In genomic region chr15:33135355-33135781, GRCh38 we compare ENCODE assay signal across 19 cellular contexts. TPM values are rescaled to one million over a fixed set of nuclear protein-coding genes. Genes with fewer than 3 reads are reported as not detected.
DNase-seq lines count a peak whose midpoint lies in the region; ATAC-seq and TF ChIP-seq lines count a peak whose summit lies in the region.
"Had no signal": no experiment of that assay in that cellular context is flagged by ENCODE, and none has a peak within 500 bp of the region (broad histone marks: within the 10 kb centered on the region; RNA-seq: fewer than 3 reads in every experiment).

No MANE protein-coding gene starts in this region.

- TF ChIP-seq POLR2A in thyroid gland (IDR thresholded peaks at IDR 0.05) (no peak), Peyer's patch (IDR thresholded peaks at IDR 0.05) (no peak)

- peak; percentile 59 for ATAC-seq in SK-N-SH treated with all-trans-retinoic acid at 6 μM for 48 hours
- ATAC-seq in HG03095 (IDR thresholded peaks at IDR 0.05; ENCODE audit: unreplicated experiment): no peak
- ATAC-seq: HCT116 had no signal

- no peak overlapping the region for H3K27ac Mint-ChIP-seq in endothelial cell (ENCODE audit: unreplicated experiment)
- H3K27ac Mint-ChIP-seq: CD4-positive, alpha-beta memory T cell had no signal

- H4K91ac ChIP-seq in mesenchymal stem cell (ENCODE audit: low read length): no peak overlapping the region

- H3K27ac ChIP-seq in mesenchymal stem cell (ENCODE audit: low read length, poor library complexity, severe bottlenecking) (no peak overlapping the region), thyroid gland (no peak overlapping the region), Peyer's patch (no peak overlapping the region)
- H3K27ac ChIP-seq: ascending aorta, ovary, WERI-Rb-1 had no signal

- H3K9me3 ChIP-seq in mesenchymal stem cell (ENCODE audit: control insufficient read depth, low read length) (no peaks in the 10 kb centered on the region), thyroid gland (no peaks in the 10 kb centered on the region), Peyer's patch (no peaks in the 10 kb centered on the region)
- H3K9me3 ChIP-seq: ascending aorta, ovary had no signal

- no peak overlapping the region for H3K23ac ChIP-seq in mesenchymal stem cell (ENCODE audit: low read length in 2 of 2)

- no peak overlapping the region for H2AFZ ChIP-seq in mesenchymal stem cell (ENCODE audit: low read depth, low read length)

- H3K4me1 ChIP-seq in mesenchymal stem cell (ENCODE audit: control insufficient read depth, insufficient read depth, low read depth, low read length) (peaks cover 2% of the 10 kb centered on the region), thyroid gland (peaks cover 9 to 23% of the 10 kb centered on the region in 2 donors), Peyer's patch (peaks cover 0 to 13% (median 0%) of the 10 kb centered on the region in 4 donors)
- H3K4me1 ChIP-seq: ascending aorta had no signal

- 83% methylated on average over 3 of the region's 5 CpGs for WGBS in mesenchymal stem cell
- WGBS in thyroid gland, 2 donors: 32 to 39% methylated on average over 5 of the region's 5 CpGs

- H2BK15ac ChIP-seq in mesenchymal stem cell (ENCODE audit: low read depth, poor library complexity, severe bottlenecking): no peak overlapping the region

- intact Hi-C loops in thyroid gland (cut with DNase I): no loop called here

- H3K4me3 ChIP-seq in fibroblast of mammary gland (ENCODE audit: control insufficient read depth, low read depth, low read length) (no peak overlapping the region), mesenchymal stem cell (ENCODE audit: insufficient read depth in 1 of 2, low read depth in 1 of 2, low read length in 2 of 2) (no peak overlapping the region), thyroid gland (replicated peaks in 1 of 3) (no peak overlapping the region), Peyer's patch (no peak overlapping the region)
- H3K4me3 ChIP-seq: ascending aorta, ovary had no signal

- H4K8ac ChIP-seq in mesenchymal stem cell (ENCODE audit: low read length): no peak overlapping the region

- no peak overlapping the region for H2BK120ac ChIP-seq in mesenchymal stem cell (ENCODE audit: low read depth, low read length)

- TF ChIP-seq CTCF in fibroblast of mammary gland (conservative IDR thresholded peaks at IDR 0.05; ENCODE audit: control insufficient read depth, insufficient read depth, low read depth, low read length): no peak
- no peak for TF ChIP-seq CTCF in thyroid gland (IDR thresholded peaks at IDR 0.05)
- TF ChIP-seq CTCF in endothelial cell (IDR thresholded peaks at IDR 0.05; ENCODE audit: unreplicated experiment): no peak
- no peak for TF ChIP-seq CTCF in Peyer's patch (IDR thresholded peaks at IDR 0.05)

- no peak overlapping the region for H2AK5ac ChIP-seq in mesenchymal stem cell (ENCODE audit: low read length, severe bottlenecking)

- H3K18ac ChIP-seq in mesenchymal stem cell (ENCODE audit: low read depth in 1 of 2, low read length in 2 of 2): no peak overlapping the region

- DNase-seq in fibroblast of mammary gland (ENCODE audit: low read depth) (peak; percentile 27), mesenchymal stem cell (no peak), thyroid gland (peak; percentile 45 to 63), NCI-H2107 (lab: John Stamatoyannopoulos, UW) (no peak), endothelial cell (ENCODE audit: low spot score) (no peak), Peyer's patch (no peak)
- DNase-seq: activated CD8-positive, alpha-beta memory T cell treated with anti-CD3 and anti-CD28 coated beads for 24 hours; activated effector memory CD4-positive, alpha-beta T cell treated with anti-CD3 and anti-CD28 coated beads, Interleukin-2, amount 50 U/mL, for 16 hours; CD4-positive, alpha-beta memory T cell; EL; NCI-H1105 treated with DMSO at 0.1 percent for 48 hours; NCI-H345; ovary; stimulated activated CD4-positive, alpha-beta T cell treated with anti-CD3 and anti-CD28 coated beads, Interleukin-15, amount 100 ng/mL, for 24 hours; WERI-Rb-1 had no signal

- H2BK5ac ChIP-seq in mesenchymal stem cell (ENCODE audit: low read depth, low read length, poor library complexity, severe bottlenecking): no peak overlapping the region

- H3K4me1 Mint-ChIP-seq in endothelial cell (ENCODE audit: unreplicated experiment): no peaks in the 10 kb centered on the region

- no peaks in the 10 kb centered on the region for H3K27me3 Mint-ChIP-seq in endothelial cell (ENCODE audit: unreplicated experiment)
- H3K27me3 Mint-ChIP-seq: CD4-positive, alpha-beta memory T cell had no signal

- no peaks in the 10 kb centered on the region for H3K9me3 Mint-ChIP-seq in endothelial cell (ENCODE audit: unreplicated experiment)

- H3K27me3 ChIP-seq in mesenchymal stem cell (ENCODE audit: control insufficient read depth in 1 of 2, insufficient read depth in 1 of 2, low read length in 2 of 2) (no peaks in the 10 kb centered on the region), thyroid gland (no peaks in the 10 kb centered on the region), Peyer's patch (no peaks in the 10 kb centered on the region)
- H3K27me3 ChIP-seq: ascending aorta, ovary had no signal

- H3K36me3 ChIP-seq in mesenchymal stem cell (ENCODE audit: control insufficient read depth in 1 of 2, insufficient read depth in 2 of 2, low read depth in 1 of 2, low read length in 2 of 2) (no peaks in the 10 kb centered on the region), thyroid gland (no peaks in the 10 kb centered on the region), Peyer's patch (no peaks in the 10 kb centered on the region)
- H3K36me3 ChIP-seq: ascending aorta, ovary had no signal

- H3K14ac ChIP-seq in mesenchymal stem cell (ENCODE audit: low read length in 2 of 2): no peak overlapping the region

- peak overlapping the region; percentile 2 for H3K9ac ChIP-seq in mesenchymal stem cell (ENCODE audit: low read length)

- no peak overlapping the region for H3K4me2 ChIP-seq in mesenchymal stem cell (ENCODE audit: low read length, poor library complexity, severe bottlenecking)

- H3K4ac ChIP-seq in mesenchymal stem cell (ENCODE audit: low read depth in 1 of 2, low read length in 2 of 2): no peak overlapping the region

- H3K79me1 ChIP-seq in mesenchymal stem cell (replicated peaks; ENCODE audit: low read length, poor library complexity, severe bottlenecking): no peaks in the 10 kb centered on the region

- no peaks in the 10 kb centered on the region for H3K36me3 Mint-ChIP-seq in endothelial cell (ENCODE audit: low read depth, unreplicated experiment)
- H3K36me3 Mint-ChIP-seq: CD4-positive, alpha-beta memory T cell had no signal

- H2BK12ac ChIP-seq in mesenchymal stem cell (ENCODE audit: low read length in 2 of 2): no peak overlapping the region

- no peak overlapping the region for H3K4me3 Mint-ChIP-seq in endothelial cell (ENCODE audit: unreplicated experiment)
- H3K4me3 Mint-ChIP-seq: CD4-positive, alpha-beta memory T cell had no signal

TF ChIP-seq in SK-N-SH treated with all-trans-retinoic acid at 6 μM for 48 hours, 23 proteins besides CTCF, POLR2A, EP300 and RAD21:
- no peak for TF ChIP-seq BACH2 (CRISPR knock-in tag; IDR thresholded peaks at IDR 0.05; ENCODE audit: borderline replicate concordance)
- TF ChIP-seq SNAI2 (CRISPR knock-in tag; IDR thresholded peaks at IDR 0.05): 0 out of 2 replicates have a peak, but pooled peaks have one; percentile 15

RNA-seq across cellular contexts. Expression of gene FMN1, which starts 59.1 kb away (rescaled TPM):
- 0.22 TPM for polyA plus RNA-seq in mesenchymal stem cell (2013, experiment 1 of 2)
- polyA plus RNA-seq in mesenchymal stem cell (2013, experiment 2 of 2): 0.33 TPM
- 10 to 100 TPM; 13.8 to 28.3 (median 22.5) TPM for total RNA-seq in thyroid gland
- total RNA-seq in endothelial cell (ENCODE audit: unreplicated experiment): 1.3 TPM
- total RNA-seq in Peyer's patch: 10 to 100 TPM; 15.4 to 57.8 (median 29.1) TPM

Comparison
In these comparisons a context has a peak if more than half of its experiments do, and no peak if none do; other contexts are left out.
1. DNase-seq: peak in fibroblast of mammary gland (single experiment) and thyroid gland (2 of 2); none in mesenchymal stem cell (single experiment), NCI-H2107 (single experiment), endothelial cell (single experiment) and Peyer's patch (0 of 3).